In genomic region chr10:32175629-32176028, GRCh38 we compare ENCODE assay signal across 18 cellular contexts.
A peak's percentile ranks its signal among the peaks of the same experiment; 100 is the strongest.
DNase-seq lines count a peak whose midpoint lies in the region; ATAC-seq and TF ChIP-seq lines count a peak whose summit lies in the region.
"Had no signal": no experiment of that assay in that cellular context is flagged by ENCODE, and none has a peak within 500 bp of the region (broad histone marks: within the 10 kb centered on the region; RNA-seq: fewer than 3 reads in every experiment).

No MANE protein-coding gene starts in this region.

- no peaks in the 10 kb centered on the region for H3K27me3 Mint-ChIP-seq in activated naive CD8-positive, alpha-beta T cell treated with anti-CD3 and anti-CD28 coated beads, Interleukin-2, amount 50 U/mL, for 24 hours
- H3K27me3 Mint-ChIP-seq: CD4-positive, alpha-beta memory T cell had no signal

- H3K9me3 ChIP-seq in PC-9 (ENCODE audit: insufficient read depth, low read depth): no peaks in the 10 kb centered on the region
- H3K9me3 ChIP-seq in lung (ENCODE audit: control insufficient read depth in 2 of 2, insufficient read depth in 1 of 2, low read length in 1 of 2): peaks cover 0 to 5% of the 10 kb centered on the region in 2 donors

- no peak overlapping the region for H3K27ac ChIP-seq in PC-9
- no peak overlapping the region for H3K27ac ChIP-seq in lung (ENCODE audit: low read depth in 1 of 2, low read length in 1 of 2)

- BruUV-seq in PC-9 (replicated peaks; lab: Mats Ljungman, UMichigan): no TSS peak

- H3K27ac Mint-ChIP-seq in activated naive CD8-positive, alpha-beta T cell treated with anti-CD3 and anti-CD28 coated beads, Interleukin-2, amount 50 U/mL, for 24 hours: no peak overlapping the region
- H3K27ac Mint-ChIP-seq: CD4-positive, alpha-beta memory T cell; GM23338 had no signal

- TF ChIP-seq CTCF in PC-9 (conservative IDR thresholded peaks at IDR 0.05) (no peak), lung (IDR thresholded peaks at IDR 0.05; ENCODE audit: control extremely low read depth, extremely low read depth) (no peak)

- H3K4me2 ChIP-seq in PC-9: 0 out of 2 replicates have a peak overlapping the region, but pooled peaks have one; percentile 13
- H3K4me2 ChIP-seq: GM23338 had no signal

- no peaks in the 10 kb centered on the region for H3K79me2 ChIP-seq in PC-9 (ENCODE audit: low read depth)

- H2AFZ ChIP-seq in PC-9: no peak overlapping the region
- H2AFZ ChIP-seq: GM23338 had no signal

- no peaks in the 10 kb centered on the region for H3K9me2 ChIP-seq in PC-9 (ENCODE audit: insufficient read depth)

- intact Hi-C loops in PC-9 (cut with micrococcal nuclease; ENCODE audit: unreplicated experiment): no loop called here

- H3K9me3 Mint-ChIP-seq in activated naive CD8-positive, alpha-beta T cell treated with anti-CD3 and anti-CD28 coated beads, Interleukin-2, amount 50 U/mL, for 24 hours: no peaks in the 10 kb centered on the region
- H3K9me3 Mint-ChIP-seq: GM23338, H9 had no signal

- TF ChIP-seq RAD21 in Ishikawa (IDR thresholded peaks at IDR 0.05; ENCODE audit: low read depth): no peak

- H3K4me3 Mint-ChIP-seq in activated naive CD8-positive, alpha-beta T cell treated with anti-CD3 and anti-CD28 coated beads, Interleukin-2, amount 50 U/mL, for 24 hours: no peak overlapping the region
- H3K4me3 Mint-ChIP-seq: CD4-positive, alpha-beta memory T cell; GM23338; H9 had no signal

- POLR2A ChIA-PET in PC-9 (lab: Charles Lee; ENCODE audit: unreplicated experiment): no interaction called here

- H3K36me3 Mint-ChIP-seq in activated naive CD8-positive, alpha-beta T cell treated with anti-CD3 and anti-CD28 coated beads, Interleukin-2, amount 50 U/mL, for 24 hours (ENCODE audit: low read depth): no peaks in the 10 kb centered on the region
- H3K36me3 Mint-ChIP-seq: CD4-positive, alpha-beta memory T cell had no signal

- H3F3A ChIP-seq in PC-9 (ENCODE audit: insufficient read depth, low read depth): peaks cover 7% of the 10 kb centered on the region; the same call in 1 of the 2 replicates

- H3K4me1 Mint-ChIP-seq in activated naive CD8-positive, alpha-beta T cell treated with anti-CD3 and anti-CD28 coated beads, Interleukin-2, amount 50 U/mL, for 24 hours: no peaks in the 10 kb centered on the region
- H3K4me1 Mint-ChIP-seq: CD4-positive, alpha-beta memory T cell; GM23338 had no signal

- no peaks in the 10 kb centered on the region for H3K27me3 ChIP-seq in PC-9 (ENCODE audit: insufficient read depth, low read depth)
- H3K27me3 ChIP-seq in lung (ENCODE audit: control insufficient read depth, insufficient read depth): no peaks in the 10 kb centered on the region

- no peak for TF ChIP-seq EP300 in Ishikawa (IDR thresholded peaks at IDR 0.05; ENCODE audit: borderline replicate concordance)

- ATAC-seq in esophagus mucosa (peak; percentile 25), lung (ENCODE audit: insufficient read depth, low FRiP score) (peak; percentile 44)
- no peak for ATAC-seq in activated naive CD8-positive, alpha-beta T cell treated with anti-CD3 and anti-CD28 coated beads, Interleukin-2, amount 50 U/mL, for 24 hours
- ATAC-seq: GM23338, HCT116 had no signal

- 75 to 85% methylated on average over 2 of the region's 2 CpGs for WGBS in lung, 2 donors

- CTCF ChIA-PET in PC-9 (lab: Charles Lee): no interaction called here

- H4K20me1 ChIP-seq in PC-9 (ENCODE audit: insufficient read depth): no peaks in the 10 kb centered on the region

- H3K4me3 ChIP-seq in PC-9 (no peak overlapping the region), lung (no peak overlapping the region)
- H3K4me3 ChIP-seq: GM23338 had no signal

- H3K36me3 ChIP-seq in PC-9 (ENCODE audit: low read depth) (no peaks in the 10 kb centered on the region), lung (ENCODE audit: control insufficient read depth in 2 of 2, insufficient read depth in 2 of 2, low read length in 2 of 2) (no peaks in the 10 kb centered on the region)

- DNase-seq in PC-9: peak in 1 of 2 experiments; percentile 43
- no peak for DNase-seq in lung (ENCODE audit: low spot score)
- no peak for DNase-seq in iPS-NIHi11 (ENCODE audit: low spot score)
- no peak for DNase-seq in NCI-H1417 treated with DMSO at 0.1 percent for 48 hours (lab: John Stamatoyannopoulos, UW)
- DNase-seq in HK-2 (ENCODE audit: unreplicated experiment): no peak
- no peak for DNase-seq in activated naive CD8-positive, alpha-beta T cell treated with anti-CD3 and anti-CD28 coated beads, Interleukin-2, amount 50 U/mL, for 24 hours
- DNase-seq: C1 segment of cervical spinal cord; Calu3; CD4-positive, alpha-beta memory T cell; COR-L47; DMS53; DMS79 treated with DMSO at 0.1 percent for 48 hours; GF-D8; H9 had no signal

- H3K4me1 ChIP-seq in PC-9 (replicated peaks; ENCODE audit: insufficient read depth) (peaks cover 16% of the 10 kb centered on the region), lung (ENCODE audit: control insufficient read depth in 2 of 2, insufficient read depth in 2 of 2, low read length in 2 of 2) (peaks cover 0 to 1% of the 10 kb centered on the region in 2 donors)

TF ChIP-seq in Ishikawa, 13 proteins besides CTCF, POLR2A, EP300 and RAD21:
- TF ChIP-seq, protein P1, sequence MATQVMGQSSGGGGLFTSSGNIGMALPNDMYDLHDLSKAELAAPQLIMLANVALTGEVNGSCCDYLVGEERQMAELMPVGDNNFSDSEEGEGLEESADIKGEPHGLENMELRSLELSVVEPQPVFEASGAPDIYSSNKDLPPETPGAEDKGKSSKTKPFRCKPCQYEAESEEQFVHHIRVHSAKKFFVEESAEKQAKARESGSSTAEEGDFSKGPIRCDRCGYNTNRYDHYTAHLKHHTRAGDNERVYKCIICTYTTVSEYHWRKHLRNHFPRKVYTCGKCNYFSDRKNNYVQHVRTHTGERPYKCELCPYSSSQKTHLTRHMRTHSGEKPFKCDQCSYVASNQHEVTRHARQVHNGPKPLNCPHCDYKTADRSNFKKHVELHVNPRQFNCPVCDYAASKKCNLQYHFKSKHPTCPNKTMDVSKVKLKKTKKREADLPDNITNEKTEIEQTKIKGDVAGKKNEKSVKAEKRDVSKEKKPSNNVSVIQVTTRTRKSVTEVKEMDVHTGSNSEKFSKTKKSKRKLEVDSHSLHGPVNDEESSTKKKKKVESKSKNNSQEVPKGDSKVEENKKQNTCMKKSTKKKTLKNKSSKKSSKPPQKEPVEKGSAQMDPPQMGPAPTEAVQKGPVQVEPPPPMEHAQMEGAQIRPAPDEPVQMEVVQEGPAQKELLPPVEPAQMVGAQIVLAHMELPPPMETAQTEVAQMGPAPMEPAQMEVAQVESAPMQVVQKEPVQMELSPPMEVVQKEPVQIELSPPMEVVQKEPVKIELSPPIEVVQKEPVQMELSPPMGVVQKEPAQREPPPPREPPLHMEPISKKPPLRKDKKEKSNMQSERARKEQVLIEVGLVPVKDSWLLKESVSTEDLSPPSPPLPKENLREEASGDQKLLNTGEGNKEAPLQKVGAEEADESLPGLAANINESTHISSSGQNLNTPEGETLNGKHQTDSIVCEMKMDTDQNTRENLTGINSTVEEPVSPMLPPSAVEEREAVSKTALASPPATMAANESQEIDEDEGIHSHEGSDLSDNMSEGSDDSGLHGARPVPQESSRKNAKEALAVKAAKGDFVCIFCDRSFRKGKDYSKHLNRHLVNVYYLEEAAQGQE (IDR thresholded peaks at IDR 0.05; ENCODE audit: low read depth): no peak
- TF ChIP-seq TEAD4 (IDR thresholded peaks at IDR 0.05) (no peak), TAF1 (IDR thresholded peaks at IDR 0.05; ENCODE audit: low read depth) (no peak), TCF12 (IDR thresholded peaks at IDR 0.05; ENCODE audit: low read depth) (no peak), CEBPB (IDR thresholded peaks at IDR 0.05) (0 out of 2 replicates have a peak, but pooled peaks have one; percentile 33), FOXM1 (IDR thresholded peaks at IDR 0.05; ENCODE audit: borderline replicate concordance, low read depth) (no peak)
